ENCODE assay signal across 9 cellular contexts in genomic region chr4:171813195-171813955, GRCh38. TPM values are rescaled to one million over a fixed set of nuclear protein-coding genes. Genes with fewer than 3 reads are reported as not detected.
DNase-seq lines count a peak whose midpoint lies in the region; ATAC-seq and TF ChIP-seq lines count a peak whose summit lies in the region.
"Had no signal": no experiment of that assay in that cellular context is flagged by ENCODE, and none has a peak within 500 bp of the region (broad histone marks: within the 10 kb centered on the region; RNA-seq: fewer than 3 reads in every experiment).

Gene GALNTL6, plus strand, starts transcription at chr4:171813404.

- H3K27me3 Mint-ChIP-seq in brain = peaks cover 58% of the 10 kb centered on the region
- H3K27me3 Mint-ChIP-seq in CD4-positive, alpha-beta memory T cell = peaks cover 3 to 6% of the 10 kb centered on the region in 2 donors
- peaks cover 14 to 17% of the 10 kb centered on the region in 2 donors for H3K27me3 Mint-ChIP-seq in natural killer cell (ENCODE audit: low read depth in 2 of 2)

- H3K4me3 Mint-ChIP-seq in brain = peak within 1 kb of the TSS; percentile 92 to 99 (median 94)
- H3K4me3 Mint-ChIP-seq in CD4-positive, alpha-beta memory T cell = no peak within 1 kb of the TSS
- H3K4me3 Mint-ChIP-seq in natural killer cell = no peak within 1 kb of the TSS

- no peaks in the 10 kb centered on the region for H3K36me3 ChIP-seq in aorta (ENCODE audit: control insufficient read depth in 1 of 2, insufficient read depth in 2 of 2, low read length in 1 of 2)
- no peaks in the 10 kb centered on the region for H3K36me3 ChIP-seq in CD4-positive, alpha-beta memory T cell (ENCODE audit: insufficient read depth, low read length)

- intact Hi-C loops in aorta (cut with DNase I) (no loop called here), natural killer cell (cut with micrococcal nuclease) (no loop called here)
- intact Hi-C loops in CD4-positive, alpha-beta memory T cell (cut with micrococcal nuclease) = no loop called here

- peaks cover 21% of the 10 kb centered on the region for H3K4me1 Mint-ChIP-seq in brain
- H3K4me1 Mint-ChIP-seq in CD4-positive, alpha-beta memory T cell = peaks cover 0 to 9% (median 1%) of the 10 kb centered on the region in 4 donors
- H3K4me1 Mint-ChIP-seq in natural killer cell = no peaks in the 10 kb centered on the region

- peak within 1 kb of the TSS in 4 of 5 experiments; percentile 67 to 93 (median 82) for H3K27ac Mint-ChIP-seq in brain
- no peak within 1 kb of the TSS for H3K27ac Mint-ChIP-seq in CD4-positive, alpha-beta memory T cell
- H3K27ac Mint-ChIP-seq in natural killer cell = no peak within 1 kb of the TSS

- no peaks in the 10 kb centered on the region for H3K9me3 ChIP-seq in aorta (ENCODE audit: control insufficient read depth, low read length)
- no peaks in the 10 kb centered on the region for H3K9me3 ChIP-seq in CD4-positive, alpha-beta memory T cell (ENCODE audit: control insufficient read depth in 1 of 2, low read length in 2 of 2)

- DNase-seq in left lobe of liver (ENCODE audit: low spot score) (no peak), aorta (peak in 1 of 2 donors; percentile 72), natural killer cell (no peak), GF-D8 (lab: John Stamatoyannopoulos, UW) (no peak)
- DNase-seq in CD4-positive, alpha-beta memory T cell = no peak

- POLR2A ChIA-PET in CD4-positive, alpha-beta memory T cell (lab: Charles Lee; ENCODE audit: partially characterized antibody) = no interaction called here

- ATAC-seq in GM18498 (IDR thresholded peaks at IDR 0.05; ENCODE audit: unreplicated experiment) = peak; percentile 62
- ATAC-seq in HG02981 (IDR thresholded peaks at IDR 0.05; ENCODE audit: unreplicated experiment) = peak; percentile 45
- ATAC-seq in left lobe of liver = peak; percentile 29
- ATAC-seq in aorta (ENCODE audit: low FRiP score) = peak; percentile 57
- no peak for ATAC-seq in natural killer cell

- H3K36me3 Mint-ChIP-seq in brain (no peaks in the 10 kb centered on the region), natural killer cell (no peaks in the 10 kb centered on the region)
- H3K36me3 Mint-ChIP-seq in CD4-positive, alpha-beta memory T cell = no peaks in the 10 kb centered on the region

- CTCF ChIA-PET in CD4-positive, alpha-beta memory T cell (lab: Charles Lee; ENCODE audit: partially characterized antibody) = no interaction called here

- H3K9me3 Mint-ChIP-seq in brain (no peaks in the 10 kb centered on the region), natural killer cell (peaks cover 3 to 7% of the 10 kb centered on the region in 2 donors)
- peaks cover 0 to 26% (median 5%) of the 10 kb centered on the region in 8 donors for H3K9me3 Mint-ChIP-seq in CD4-positive, alpha-beta memory T cell

- no peak for TF ChIP-seq CTCF in brain (conservative IDR thresholded peaks at IDR 0.05)
- TF ChIP-seq CTCF in natural killer cell (IDR thresholded peaks at IDR 0.05) = no peak

- WGBS in aorta, 2 donors = 1% methylated on average over 72 to 75 of the region's 75 CpGs

- no peaks in the 10 kb centered on the region for H3K4me1 ChIP-seq in aorta (ENCODE audit: control insufficient read depth in 1 of 2, insufficient read depth in 2 of 2, low read length in 2 of 2)
- no peaks in the 10 kb centered on the region for H3K4me1 ChIP-seq in CD4-positive, alpha-beta memory T cell (ENCODE audit: insufficient read depth, low read length)

- H3K27me3 ChIP-seq in aorta (ENCODE audit: control insufficient read depth in 1 of 2, insufficient read depth in 2 of 2, low read length in 1 of 2) = no peaks in the 10 kb centered on the region
- H3K27me3 ChIP-seq in CD4-positive, alpha-beta memory T cell (ENCODE audit: insufficient read depth, low read length) = no peaks in the 10 kb centered on the region

- no peak within 1 kb of the TSS for H3K27ac ChIP-seq in aorta (ENCODE audit: low read depth in 1 of 2, low read length in 2 of 2)
- no peak within 1 kb of the TSS for H3K27ac ChIP-seq in CD4-positive, alpha-beta memory T cell (ENCODE audit: low read depth, low read length)
- H3K27ac ChIP-seq: KMS-11 had no signal

- peak within 1 kb of the TSS; percentile 7 to 34 for H3K4me3 ChIP-seq in aorta (ENCODE audit: low read length in 2 of 2)
- no peak within 1 kb of the TSS for H3K4me3 ChIP-seq in CD4-positive, alpha-beta memory T cell (ENCODE audit: low read length in 2 of 2)

RNA-seq across cellular contexts. Expression of gene GALNTL6, which starts in this region (rescaled TPM):
- polyA plus RNA-seq in brain (ENCODE audit: insufficient read depth, low read depth, low replicate concordance) (0.12 TPM), aorta (under 1 TPM in 1 of 2 donors, not detected in 1; 0.46 TPM)
- total RNA-seq in left lobe of liver (not detected), aorta (1 to 10 TPM in 1 of 2 donors, under 1 TPM in 1; 0.39 to 1.6 TPM), natural killer cell (not detected)
- not detected for total RNA-seq in CD4-positive, alpha-beta memory T cell
- not detected for polyA plus RNA-seq in CD4-positive, alpha-beta memory T cell

Comparison
In these comparisons a context has a peak if more than half of its experiments do, and no peak if none do; other contexts are left out.
1. Peak in ATAC-seq in left lobe of liver; RNA of the gene not detected or under 1 TPM.
2. ATAC-seq: peak in GM18498 (single experiment), HG02981 (single experiment) and aorta (single experiment); none in natural killer cell (0 of 3).
3. H3K27ac Mint-ChIP-seq: peak in brain (4 of 5); none in CD4-positive, alpha-beta memory T cell (0 of 7) and natural killer cell (0 of 2).
4. H3K4me3 Mint-ChIP-seq: peak in brain (5 of 5); none in CD4-positive, alpha-beta memory T cell (0 of 8) and natural killer cell (single experiment).
5. H3K4me3 ChIP-seq: peak in aorta (2 of 2); none in CD4-positive, alpha-beta memory T cell (0 of 2).